ENCODE assay signal across 20 cellular contexts in the genomic region with DNA sequence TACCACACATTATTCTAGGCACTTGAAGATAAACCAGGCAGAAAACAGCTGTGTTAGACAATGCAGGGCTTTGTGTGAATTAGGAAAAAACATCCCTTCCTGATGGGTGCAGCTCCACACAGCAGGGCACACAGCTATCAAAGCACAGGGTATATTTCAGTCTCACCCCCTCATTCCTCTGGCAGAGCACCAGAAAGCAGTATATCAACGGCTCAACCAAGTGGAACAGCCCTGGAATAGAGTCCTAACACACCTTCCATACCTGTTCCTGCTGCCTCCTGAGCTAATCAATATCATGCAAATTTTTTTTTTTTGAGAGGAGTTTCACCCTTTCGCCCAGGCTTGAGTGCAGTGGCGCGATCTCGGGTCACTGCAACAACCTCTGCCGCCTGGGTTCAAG. TPM values are rescaled to one million over a fixed set of nuclear protein-coding genes. Genes with fewer than 3 reads are reported as not detected.
DNase-seq lines count a peak whose midpoint lies in the region; ATAC-seq and TF ChIP-seq lines count a peak whose summit lies in the region.
"Had no signal": no experiment of that assay in that cellular context is flagged by ENCODE, and none has a peak within 500 bp of the region (broad histone marks: within the 10 kb centered on the region; RNA-seq: fewer than 3 reads in every experiment).

No MANE protein-coding gene starts in this region.

- H3K9me3 ChIP-seq in right lobe of liver (no peaks in the 10 kb centered on the region), breast epithelium (no peaks in the 10 kb centered on the region), Karpas-422 (ENCODE audit: low read length) (no peaks in the 10 kb centered on the region)
- H3K9me3 ChIP-seq: A549, Caco-2, esophagus muscularis mucosa, gastroesophageal sphincter, HAP-1 had no signal

- DNase-seq in Right ventricle myocardium superior (no peak), cardiac septum (ENCODE audit: low spot score) (no peak), NCI-H345 treated with DMSO at 0.1 percent for 48 hours (lab: John Stamatoyannopoulos, UW; ENCODE audit: unreplicated experiment) (peak; percentile 84), right lobe of liver (no peak), breast epithelium (ENCODE audit: low spot score in 2 of 2) (no peak), Karpas-422 (no peak), NCI-H1417 treated with DMSO at 0.1 percent for 48 hours (lab: John Stamatoyannopoulos, UW) (no peak)
- DNase-seq: activated CD4-positive, alpha-beta T cell treated with anti-CD3 and anti-CD28 coated beads, Interleukin-2, amount 50 U/mL, for 1 hour; activated CD8-positive, alpha-beta memory T cell treated with anti-CD3 and anti-CD28 coated beads, Interleukin-2, amount 50 U/mL, for 4 hours; activated naive CD8-positive, alpha-beta T cell treated with anti-CD3 and anti-CD28 coated beads, Interleukin-2, amount 10 ng/mL, durations not matched to agents 7 days and 5 days; Caco-2; effector memory CD4-positive, alpha-beta T cell; nephron progenitor cell; stimulated activated CD4-positive, alpha-beta T cell treated with anti-CD3 and anti-CD28 coated beads, Interleukin-4, amount 100 ng/mL, for 24 hours; T-helper 1 cell had no signal

- intact Hi-C loops in Right ventricle myocardium superior (cut with DNase I): no loop called here
- intact Hi-C loops in cardiac septum (cut with DNase I): no loop called here
- intact Hi-C loops in right lobe of liver (cut with DNase I): no loop called here
- intact Hi-C loops in breast epithelium (cut with DNase I; ENCODE audit: low total_unique reads): loop anchor here (5.0 kb wide), 1 partner anchor 1382 kb away; no protein-coding TSS in a partner anchor

- ATAC-seq in Right ventricle myocardium superior (ENCODE audit: poor library complexity) (peak; percentile 52), right lobe of liver (peak; percentile 79 to 84 (median 80)), HG02678 (IDR thresholded peaks at IDR 0.05; ENCODE audit: unreplicated experiment) (no peak)
- ATAC-seq: A549, gastroesophageal sphincter had no signal

- 23% methylated on average over 5 of the region's 6 CpGs for WGBS in right lobe of liver (ENCODE audit: insufficient coverage, low coverage, low lambda C conversion rate, missing lambda C conversion rate)

- H3K4me2 ChIP-seq in Karpas-422 (ENCODE audit: low read depth, low read length, poor library complexity, severe bottlenecking): no peak overlapping the region
- H3K4me2 ChIP-seq: A549 had no signal

- no peaks in the 10 kb centered on the region for H4K20me1 ChIP-seq in Karpas-422 (ENCODE audit: insufficient read depth, low read depth, low read length)

- no peak overlapping the region for H2AFZ ChIP-seq in Karpas-422 (ENCODE audit: low read length)

- H3K27me3 ChIP-seq in right lobe of liver (no peaks in the 10 kb centered on the region), breast epithelium (no peaks in the 10 kb centered on the region), Karpas-422 (ENCODE audit: low read length) (no peaks in the 10 kb centered on the region)
- H3K27me3 ChIP-seq: esophagus muscularis mucosa, gastroesophageal sphincter had no signal

- H3K79me2 ChIP-seq in Karpas-422 (ENCODE audit: low read length): no peaks in the 10 kb centered on the region

- peaks cover 0 to 5% (median 0%) of the 10 kb centered on the region in 4 donors for H3K36me3 ChIP-seq in right lobe of liver
- no peaks in the 10 kb centered on the region for H3K36me3 ChIP-seq in breast epithelium
- no peaks in the 10 kb centered on the region for H3K36me3 ChIP-seq in Karpas-422 (ENCODE audit: insufficient read depth, low read length)
- H3K36me3 ChIP-seq: HAP-1 had no signal

- no peaks in the 10 kb centered on the region for H3K9me2 ChIP-seq in Karpas-422 (replicated peaks; ENCODE audit: insufficient read depth, low read length)

- H3K27ac ChIP-seq in right lobe of liver: peak overlapping the region; percentile 13 to 69 (median 47)
- H3K27ac ChIP-seq in breast epithelium: no peak overlapping the region
- H3K27ac ChIP-seq in Karpas-422 (ENCODE audit: low read length): no peak overlapping the region
- H3K27ac ChIP-seq: A549 had no signal

- H3K4me3 ChIP-seq in right lobe of liver (peak overlapping the region; percentile 3 to 43 (median 39)), breast epithelium (no peak overlapping the region), Karpas-422 (ENCODE audit: low read length) (no peak overlapping the region)
- H3K4me3 ChIP-seq: A549, HAP-1 had no signal

- no peak overlapping the region for H3K9ac ChIP-seq in Karpas-422 (ENCODE audit: low read length)

- H3K4me1 ChIP-seq in right lobe of liver (peaks cover 0 to 3% (median 0%) of the 10 kb centered on the region in 4 donors), breast epithelium (no peaks in the 10 kb centered on the region), Karpas-422 (ENCODE audit: low read length) (no peaks in the 10 kb centered on the region; the same call in 1 of the 2 replicates)
- H3K4me1 ChIP-seq: A549, Caco-2, HAP-1 had no signal

- TF ChIP-seq CTCF in right lobe of liver (IDR thresholded peaks at IDR 0.05): no peak
- no peak for TF ChIP-seq CTCF in breast epithelium (IDR thresholded peaks at IDR 0.05)

- TF ChIP-seq POLR2A in right lobe of liver (IDR thresholded peaks at IDR 0.05): no peak
- TF ChIP-seq POLR2A in breast epithelium (IDR thresholded peaks at IDR 0.05): no peak

RNA-seq across cellular contexts. Expression of gene LYST, which starts 32.1 kb away (rescaled TPM):
- total RNA-seq in Right ventricle myocardium superior (9.7 TPM), cardiac septum (15.4 TPM), right lobe of liver (10 to 100 TPM in 5 of 6 experiments, 1 to 10 TPM in 1; 9.0 to 16.6 (median 12.5) TPM), breast epithelium (10 to 100 TPM; 63.3 to 78.3 (median 66.1) TPM)
- total RNA-seq in Karpas-422 (2014; rRNA removed; shearing (Covaris generic); ENCODE audit: low replicate concordance): 4.8 and 7.8 TPM in 2 replicates

Comparison
In these comparisons a context has a peak if more than half of its experiments do, and no peak if none do; other contexts are left out.
1. H3K27ac ChIP-seq: peak in right lobe of liver (3 of 3); none in breast epithelium (0 of 2) and Karpas-422 (single experiment).
2. H3K4me3 ChIP-seq: peak in right lobe of liver (3 of 3); none in breast epithelium (0 of 3) and Karpas-422 (single experiment).